ENCODE assay signal across 26 cellular contexts in genomic region chr2:223474893-223475292, GRCh38.
DNase-seq lines count a peak whose midpoint lies in the region; ATAC-seq and TF ChIP-seq lines count a peak whose summit lies in the region.
"Had no signal": no experiment of that assay in that cellular context is flagged by ENCODE, and none has a peak within 500 bp of the region (broad histone marks: within the 10 kb centered on the region; RNA-seq: fewer than 3 reads in every experiment).

No MANE protein-coding gene starts in this region.

- 0 out of 2 replicates have a peak, but pooled peaks cover 9% of the 10 kb centered on the region for H3K4me1 ChIP-seq in GM23248 (ENCODE audit: insufficient read depth)
- H3K4me1 ChIP-seq: SJCRH30 had no signal

- H3K9me3 Mint-ChIP-seq in glutamatergic neuron (ENCODE audit: unreplicated experiment): no peaks in the 10 kb centered on the region
- H3K9me3 Mint-ChIP-seq: H9 had no signal

- H3K4me3 Mint-ChIP-seq in glutamatergic neuron (ENCODE audit: unreplicated experiment): no peak overlapping the region
- H3K4me3 Mint-ChIP-seq: CD4-positive, alpha-beta T cell; H9 had no signal

- no peaks in the 10 kb centered on the region for H3K27me3 ChIP-seq in GM23248 (replicated peaks; ENCODE audit: insufficient read depth)
- no peaks in the 10 kb centered on the region for H3K27me3 ChIP-seq in neural cell (ENCODE audit: insufficient read depth, low read depth, low read length)
- H3K27me3 ChIP-seq: BLaER1 treated with 17β-estradiol and CSF1 and Interleukin-3, amounts not matched to agents 10 nM and 100 nM; SJCRH30 had no signal

- no peak overlapping the region for H3K27ac ChIP-seq in GM23248
- H3K27ac ChIP-seq in neural cell (ENCODE audit: low read length): peak overlapping the region; percentile 52
- H3K27ac ChIP-seq: A549, SJCRH30 had no signal

- H2AFZ ChIP-seq in GM23248 (peak overlapping the region; percentile 60), neural cell (ENCODE audit: low read depth, low read length) (no peak overlapping the region)

- H3K36me3 ChIP-seq in GM23248 (ENCODE audit: low read depth): no peaks in the 10 kb centered on the region
- no peaks in the 10 kb centered on the region for H3K36me3 ChIP-seq in neural cell (ENCODE audit: insufficient read depth, low read length)
- H3K36me3 ChIP-seq: BLaER1 treated with 17β-estradiol and CSF1 and Interleukin-3, amounts not matched to agents 10 nM and 100 nM; SJCRH30 had no signal

- 59 to 65% methylated on average over 2 of the region's 2 CpGs for WGBS in GM23248 (ENCODE audit: low coverage in 1 of 2, low lambda C conversion rate in 2 of 2, missing lambda C conversion rate in 2 of 2), 2 experiments

- H3K9me3 ChIP-seq in GM23248 (ENCODE audit: low read depth) (no peaks in the 10 kb centered on the region), neural cell (ENCODE audit: low read length) (no peaks in the 10 kb centered on the region)
- H3K9me3 ChIP-seq: A549, SJCRH30 had no signal

- peak; percentile 51 for ATAC-seq in SK-N-SH treated with all-trans-retinoic acid at 6 μM for 48 hours
- no peak for ATAC-seq in omental fat pad (ENCODE audit: low FRiP score)
- no peak for ATAC-seq in GM21619 (IDR thresholded peaks at IDR 0.05; ENCODE audit: unreplicated experiment)
- no peak for ATAC-seq in GM21717 (IDR thresholded peaks at IDR 0.05; ENCODE audit: unreplicated experiment)
- ATAC-seq: A549, K562, PC-3, Right ventricle myocardium inferior had no signal

- in situ Hi-C loops in GM23248 (cut with MboI): no loop called here

- peaks cover 3% of the 10 kb centered on the region; the same call in 1 of the 2 replicates for H3F3A ChIP-seq in GM23248 (ENCODE audit: insufficient read depth)
- H3F3A ChIP-seq in neural cell (ENCODE audit: insufficient read depth, low read length, poor library complexity, severe bottlenecking): no peaks in the 10 kb centered on the region

- no peak overlapping the region for H3K9ac ChIP-seq in GM23248
- no peak overlapping the region for H3K9ac ChIP-seq in neural cell (ENCODE audit: low read length)
- H3K9ac ChIP-seq: BLaER1 treated with 17β-estradiol and CSF1 and Interleukin-3, amounts not matched to agents 10 nM and 100 nM had no signal

- no peaks in the 10 kb centered on the region for H4K20me1 ChIP-seq in GM23248 (ENCODE audit: insufficient read depth)
- no peaks in the 10 kb centered on the region for H4K20me1 ChIP-seq in neural cell (ENCODE audit: insufficient read depth)
- H4K20me1 ChIP-seq: BLaER1 treated with 17β-estradiol and CSF1 and Interleukin-3, amounts not matched to agents 10 nM and 100 nM had no signal

- H3K4me3 ChIP-seq in GM23248: no peak overlapping the region
- peak overlapping the region; percentile 10 for H3K4me3 ChIP-seq in neural cell (ENCODE audit: low read length)
- H3K4me3 ChIP-seq: A549; BLaER1 treated with 17β-estradiol and CSF1 and Interleukin-3, amounts not matched to agents 10 nM and 100 nM; K562; SJCRH30 had no signal

- no peaks in the 10 kb centered on the region for H3K79me2 ChIP-seq in GM23248 (ENCODE audit: insufficient read depth)
- H3K79me2 ChIP-seq in neural cell (replicated peaks; ENCODE audit: insufficient read depth, low read length): no peaks in the 10 kb centered on the region

- H3K4me2 ChIP-seq in GM23248 (ENCODE audit: unreplicated experiment): no peak overlapping the region
- no peak overlapping the region for H3K4me2 ChIP-seq in neural cell (ENCODE audit: low read length)
- H3K4me2 ChIP-seq: BLaER1 treated with 17β-estradiol and CSF1 and Interleukin-3, amounts not matched to agents 10 nM and 100 nM had no signal

- peaks cover 9% of the 10 kb centered on the region for H3K36me3 Mint-ChIP-seq in glutamatergic neuron (ENCODE audit: unreplicated experiment)

- TF ChIP-seq RAD21 in neural cell (conservative IDR thresholded peaks at IDR 0.05): no peak

- peak; percentile 82 for TF ChIP-seq EP300 in neural cell (conservative IDR thresholded peaks at IDR 0.05; ENCODE audit: poor library complexity, severe bottlenecking)

- no peaks in the 10 kb centered on the region for H3K27me3 Mint-ChIP-seq in glutamatergic neuron (ENCODE audit: unreplicated experiment)
- H3K27me3 Mint-ChIP-seq: CD4-positive, alpha-beta T cell had no signal

- peak overlapping the region; percentile 71 for H3K27ac Mint-ChIP-seq in glutamatergic neuron (ENCODE audit: unreplicated experiment)
- H3K27ac Mint-ChIP-seq: CD4-positive, alpha-beta T cell; H9 had no signal

- peaks cover 12% of the 10 kb centered on the region for H3K4me1 Mint-ChIP-seq in glutamatergic neuron (ENCODE audit: low read depth, unreplicated experiment)

- H3K9me2 ChIP-seq in GM23248 (ENCODE audit: insufficient read depth) (no peaks in the 10 kb centered on the region), neural cell (ENCODE audit: insufficient read depth, low read length) (no peaks in the 10 kb centered on the region)

- TF ChIP-seq CTCF in glutamatergic neuron (IDR thresholded peaks at IDR 0.05; ENCODE audit: partially characterized antibody, unreplicated experiment): no peak
- no peak for TF ChIP-seq CTCF in neural cell (IDR thresholded peaks at IDR 0.05; ENCODE audit: poor library complexity, severe bottlenecking)
- no peak for TF ChIP-seq CTCF in omental fat pad (IDR thresholded peaks at IDR 0.05)

- DNase-seq in GM23248 (no peak), glutamatergic neuron (no peak), omental fat pad (ENCODE audit: low spot score) (no peak), UCSD-AML1 (lab: John Stamatoyannopoulos, UW; ENCODE audit: unreplicated experiment) (no peak)
- DNase-seq: AML-193; CD4-positive, alpha-beta T cell; COR-L47; H9; Kasumi-1; MV-4-11; NCI-H1105; NCI-H1436 treated with DMSO at 0.1 percent for 48 hours; NCI-H2029; NCI-H524 treated with DMSO at 0.1 percent for 48 hours; NCI-H82; NK-92 treated with Interleukin-12 subunit alpha and Interleukin-12 subunit beta, amount 100 ng/mL, for 24 hours; PC-3; SJCRH30 had no signal

TF ChIP-seq in SK-N-SH treated with all-trans-retinoic acid at 6 μM for 48 hours, 23 proteins besides CTCF, POLR2A, EP300 and RAD21 (continues in another document):
- no peak for TF ChIP-seq CSRNP3 (CRISPR knock-in tag; IDR thresholded peaks at IDR 0.05)
- TF ChIP-seq SNAI2 (CRISPR knock-in tag; IDR thresholded peaks at IDR 0.05): no peak
- TF ChIP-seq RARB (CRISPR knock-in tag; IDR thresholded peaks at IDR 0.05): no peak
- no peak for TF ChIP-seq ZFP3 (CRISPR knock-in tag; IDR thresholded peaks at IDR 0.05)
- no peak for TF ChIP-seq ZFP30 (CRISPR knock-in tag; IDR thresholded peaks at IDR 0.05)

TF ChIP-seq in neural cell, 6 proteins besides CTCF, POLR2A, EP300 and RAD21:
- TF ChIP-seq MXI1 (conservative IDR thresholded peaks at IDR 0.05; ENCODE audit: poor library complexity, severe bottlenecking) (no peak), POLR2AphosphoS5 (IDR thresholded peaks at IDR 0.05) (peak; percentile 75)
